In the genomic region with DNA sequence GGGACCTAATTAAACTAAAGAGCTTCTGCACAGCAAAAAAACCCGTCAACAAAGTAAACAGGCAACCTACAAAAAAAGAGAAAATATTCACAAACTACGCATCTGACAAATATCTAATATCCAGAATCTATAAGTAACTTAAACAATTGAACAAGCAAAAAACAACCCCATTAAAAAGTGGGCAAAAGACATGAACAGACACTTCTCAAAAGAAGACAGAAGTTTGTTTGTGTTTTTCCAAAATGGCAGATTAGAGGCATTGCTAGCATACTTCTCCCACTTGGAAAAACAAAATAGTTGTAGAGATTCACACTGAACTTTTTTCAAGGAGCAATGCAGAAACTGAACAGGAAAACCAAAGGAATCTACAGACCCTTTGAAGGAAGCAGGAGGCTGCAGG, we compare ENCODE assay signal across 7 cellular contexts.
"Had no signal": no experiment of that assay in that cellular context is flagged by ENCODE, and none has a peak within 500 bp of the region (broad histone marks: within the 10 kb centered on the region; RNA-seq: fewer than 3 reads in every experiment).

No MANE protein-coding gene starts in this region.

- DNase-seq: GDM1, GF-D8 had no signal

- H3K4me3 ChIP-seq: GM12878 had no signal

- FAIRE-seq: GM12878, GM12891, GM12892, GM18507, GM19239 had no signal

- ATAC-seq: GM12878 had no signal
